Comparison of ENCODE assay signal across 13 cellular contexts in genomic region chr4:54165438-54165837, GRCh38.
DNase-seq lines count a peak whose midpoint lies in the region; ATAC-seq and TF ChIP-seq lines count a peak whose summit lies in the region.
"Had no signal": no experiment of that assay in that cellular context is flagged by ENCODE, and none has a peak within 500 bp of the region (broad histone marks: within the 10 kb centered on the region; RNA-seq: fewer than 3 reads in every experiment).

No MANE protein-coding gene starts in this region.

- no peaks in the 10 kb centered on the region for H3K9me3 Mint-ChIP-seq in MCF 10A (ENCODE audit: unreplicated experiment)
- H3K9me3 Mint-ChIP-seq: activated naive CD4-positive, alpha-beta T cell treated with anti-CD3 and anti-CD28 coated beads, Interleukin-2, amount 50 U/mL, for 72 hours; memory B cell had no signal

- DNase-seq in MCF 10A (ENCODE audit: unreplicated experiment) (peak; percentile 65), breast epithelium (ENCODE audit: low spot score in 2 of 2) (no peak), SW 1271 (lab: John Stamatoyannopoulos, UW) (peak; percentile 1 to 63), foreskin fibroblast (peak; percentile 87 to 92), thoracic aorta (ENCODE audit: low spot score) (no peak)
- DNase-seq: activated CD4-positive, alpha-beta T cell treated with anti-CD3 and anti-CD28 coated beads, Interleukin-2, amount 50 U/mL, for 4 hours had no signal

- H3K27ac ChIP-seq in breast epithelium: no peak overlapping the region
- peak overlapping the region in 1 of 2 donors; percentile 41 for H3K27ac ChIP-seq in thoracic aorta
- H3K27ac ChIP-seq: epithelial cell of prostate, right atrium auricular region had no signal

- BruUV-seq in MCF 10A (replicated peaks; lab: Mats Ljungman, UMichigan): no TSS peak

- H3K4me3 Mint-ChIP-seq in MCF 10A (ENCODE audit: unreplicated experiment): no peak overlapping the region
- H3K4me3 Mint-ChIP-seq: memory B cell had no signal

- H3K27me3 Mint-ChIP-seq in MCF 10A (ENCODE audit: insufficient read depth, unreplicated experiment): no peaks in the 10 kb centered on the region

- H3K9me3 ChIP-seq in breast epithelium: peaks cover 0 to 4% of the 10 kb centered on the region in 2 donors
- H3K9me3 ChIP-seq in thoracic aorta: no peaks in the 10 kb centered on the region
- H3K9me3 ChIP-seq: right atrium auricular region had no signal

- no peaks in the 10 kb centered on the region for H3K27me3 ChIP-seq in breast epithelium
- H3K27me3 ChIP-seq in thoracic aorta (replicated peaks; ENCODE audit: insufficient read depth): no peaks in the 10 kb centered on the region
- H3K27me3 ChIP-seq: right atrium auricular region had no signal

- CTCF ChIA-PET in MCF 10A (lab: Yijun Ruan, JAX): interaction anchor here (0.5 to 0.8 kb wide), 3 partner anchors 15 to 60 kb away, joined by 3 to 5 read pairs (median 4); no protein-coding TSS in a partner anchor

- POLR2A ChIA-PET in MCF 10A (lab: Yijun Ruan, JAX): interaction anchor here (0.8 to 0.9 kb wide), 2 partner anchors 9 to 29 kb away, joined by 3 read pairs; no protein-coding TSS in a partner anchor

- no peak for TF ChIP-seq POLR2A in breast epithelium (IDR thresholded peaks at IDR 0.05)

- no peaks in the 10 kb centered on the region for H3K36me3 Mint-ChIP-seq in MCF 10A (ENCODE audit: insufficient read depth, unreplicated experiment)
- H3K36me3 Mint-ChIP-seq: activated naive CD4-positive, alpha-beta T cell treated with anti-CD3 and anti-CD28 coated beads, Interleukin-2, amount 50 U/mL, for 72 hours; memory B cell had no signal

- TF ChIP-seq CTCF in MCF 10A (IDR thresholded peaks at IDR 0.05; ENCODE audit: unreplicated experiment) (no peak), breast epithelium (IDR thresholded peaks at IDR 0.05) (no peak), foreskin fibroblast (IDR thresholded peaks at IDR 0.05; ENCODE audit: low read depth, low read length) (peak; percentile 7), thoracic aorta (IDR thresholded peaks at IDR 0.05) (no peak)

- peaks cover 13% of the 10 kb centered on the region for H3K4me1 Mint-ChIP-seq in MCF 10A (ENCODE audit: insufficient read depth, unreplicated experiment)
- H3K4me1 Mint-ChIP-seq: memory B cell had no signal

- H3K4me1 ChIP-seq in breast epithelium (no peaks in the 10 kb centered on the region), thoracic aorta (ENCODE audit: control insufficient read depth in 1 of 2, low read depth in 2 of 2) (peaks cover 9 to 37% of the 10 kb centered on the region in 2 donors)
- H3K4me1 ChIP-seq: right atrium auricular region had no signal

- intact Hi-C loops in MCF 10A (cut with micrococcal nuclease) (loop anchor here (1.0 to 2.0 kb wide), 2 partner anchors 103 to 235 kb away; no protein-coding TSS in a partner anchor), breast epithelium (cut with DNase I; ENCODE audit: low total_unique reads) (no loop called here)

- ATAC-seq in thoracic aorta (ENCODE audit: insufficient number of reproducible peaks, low FRiP score, low read depth) (peak; percentile 95), HG03354 (IDR thresholded peaks at IDR 0.05; ENCODE audit: poor library complexity, severe bottlenecking, unreplicated experiment) (no peak), GM21528 (IDR thresholded peaks at IDR 0.05; ENCODE audit: low FRiP score, unreplicated experiment) (no peak), HG03571 (IDR thresholded peaks at IDR 0.05; ENCODE audit: unreplicated experiment) (no peak)
- ATAC-seq: activated naive CD4-positive, alpha-beta T cell treated with anti-CD3 and anti-CD28 coated beads, Interleukin-2, amount 50 U/mL, for 72 hours had no signal

- H3K4me3 ChIP-seq in breast epithelium (no peak overlapping the region), foreskin fibroblast (ENCODE audit: low read depth in 1 of 2, low read length in 2 of 2) (no peak overlapping the region), thoracic aorta (no peak overlapping the region)
- H3K4me3 ChIP-seq: right atrium auricular region had no signal

- peak overlapping the region; percentile 2 for H3K27ac Mint-ChIP-seq in MCF 10A (ENCODE audit: low read depth, unreplicated experiment)
- H3K27ac Mint-ChIP-seq: activated naive CD4-positive, alpha-beta T cell treated with anti-CD3 and anti-CD28 coated beads, Interleukin-2, amount 50 U/mL, for 72 hours; memory B cell had no signal

- H3K36me3 ChIP-seq in breast epithelium: no peaks in the 10 kb centered on the region
- H3K36me3 ChIP-seq in thoracic aorta: no peaks in the 10 kb centered on the region
- H3K36me3 ChIP-seq: right atrium auricular region had no signal

Comparison
In these comparisons a context has a peak if more than half of its experiments do, and no peak if none do; other contexts are left out.
1. DNase-seq: peak in MCF 10A (single experiment), SW 1271 (2 of 2) and foreskin fibroblast (2 of 2); none in breast epithelium (0 of 2) and thoracic aorta (single experiment).